In the genomic region with DNA sequence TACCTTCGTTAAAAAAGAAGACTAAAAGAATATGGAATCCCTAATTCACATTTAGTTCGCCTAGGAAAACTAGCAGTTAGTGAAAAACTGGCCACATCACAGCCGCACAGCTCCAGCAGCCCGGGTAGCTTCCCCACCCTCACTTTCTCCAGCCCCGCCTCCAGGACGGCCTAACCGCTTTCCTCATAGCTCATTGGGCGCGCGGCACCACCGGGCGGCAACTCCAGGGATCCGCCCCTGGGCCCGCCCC, we compare ENCODE assay signal across 8 cellular contexts. TPM values are rescaled to one million over a fixed set of nuclear protein-coding genes. Genes with fewer than 3 reads are reported as not detected.
DNase-seq lines count a peak whose midpoint lies in the region; ATAC-seq lines count a peak whose summit lies in the region.

No MANE protein-coding gene starts in this region.

- DNase-seq in CD4-positive, alpha-beta memory T cell = peak in 3 of 5 donors; percentile 97 to 98 (median 98)
- peak; percentile 98 to 99 (median 98) for DNase-seq in T-helper 17 cell
- DNase-seq in dedifferentiated amniotic fluid mesenchymal stem cell (ENCODE audit: extremely low spot score) = peak; percentile 98
- DNase-seq in memory B cell (ENCODE audit: low spot score in 2 of 2) = no peak
- DNase-seq in stimulated activated effector memory CD8-positive, alpha-beta T cell treated with anti-CD3 and anti-CD28 coated beads, Interleukin-12 subunit alpha, Interleukin-12 subunit beta, amount 100 ng/mL, for 72 hours (ENCODE audit: low spot score in 2 of 2) = no peak
- DNase-seq in HuH-7 (ENCODE audit: low spot score) = no peak

- POLR2A ChIA-PET in CD4-positive, alpha-beta memory T cell (lab: Charles Lee; ENCODE audit: partially characterized antibody) = interaction anchor here (0.6 to 6.4 kb wide), 13 partner anchors 8 to 140 kb away, joined by 3 to 77 read pairs (median 6); partner anchors contain the start of genes ABHD3, ESCO1 and SNRPD1

- peak overlapping the region; percentile 94 for H3K27ac ChIP-seq in CD4-positive, alpha-beta memory T cell (ENCODE audit: low read depth, low read length)

- peak overlapping the region; percentile 94 to 98 (median 95) for H3K4me3 Mint-ChIP-seq in CD4-positive, alpha-beta memory T cell
- H3K4me3 Mint-ChIP-seq in T-helper 17 cell = peak overlapping the region; percentile 93
- peak overlapping the region; percentile 99 for H3K4me3 Mint-ChIP-seq in memory B cell
- peak overlapping the region; percentile 82 for H3K4me3 Mint-ChIP-seq in stimulated activated effector memory CD8-positive, alpha-beta T cell treated with anti-CD3 and anti-CD28 coated beads, Interleukin-12 subunit alpha, Interleukin-12 subunit beta, amount 100 ng/mL, for 72 hours

- intact Hi-C loops in CD4-positive, alpha-beta memory T cell (cut with micrococcal nuclease) = loop anchor here (1.0 to 2.0 kb wide), 5 partner anchors 36 to 630 kb away; partner anchors contain the start of genes ABHD3, ESCO1, ROCK1 and SNRPD1

- no peaks in the 10 kb centered on the region for H3K36me3 ChIP-seq in CD4-positive, alpha-beta memory T cell (ENCODE audit: insufficient read depth, low read length)

- peaks cover 45% of the 10 kb centered on the region for H3K4me1 ChIP-seq in CD4-positive, alpha-beta memory T cell (ENCODE audit: insufficient read depth, low read length)

- peak overlapping the region; percentile 91 to 98 (median 97) for H3K27ac Mint-ChIP-seq in CD4-positive, alpha-beta memory T cell
- H3K27ac Mint-ChIP-seq in T-helper 17 cell (peak overlapping the region; percentile 68), memory B cell (peak overlapping the region; percentile 96)
- H3K27ac Mint-ChIP-seq in stimulated activated effector memory CD8-positive, alpha-beta T cell treated with anti-CD3 and anti-CD28 coated beads, Interleukin-12 subunit alpha, Interleukin-12 subunit beta, amount 100 ng/mL, for 72 hours = peak overlapping the region; percentile 97

- H3K9me3 ChIP-seq in CD4-positive, alpha-beta memory T cell (ENCODE audit: control insufficient read depth in 1 of 2, low read length in 2 of 2) = no peaks in the 10 kb centered on the region
- H3K9me3 ChIP-seq in T-helper 17 cell (ENCODE audit: control insufficient read depth, low read length, poor library complexity, severe bottlenecking) = no peaks in the 10 kb centered on the region

- H3K4me3 ChIP-seq in CD4-positive, alpha-beta memory T cell (ENCODE audit: low read length in 2 of 2) = peak overlapping the region in 1 of 2 donors; percentile 100

- H3K36me3 Mint-ChIP-seq in CD4-positive, alpha-beta memory T cell = peaks cover 3 to 6% of the 10 kb centered on the region in 2 donors
- no peaks in the 10 kb centered on the region for H3K36me3 Mint-ChIP-seq in T-helper 17 cell (ENCODE audit: low read depth)
- H3K36me3 Mint-ChIP-seq in memory B cell = peaks cover 5% of the 10 kb centered on the region
- H3K36me3 Mint-ChIP-seq in stimulated activated effector memory CD8-positive, alpha-beta T cell treated with anti-CD3 and anti-CD28 coated beads, Interleukin-12 subunit alpha, Interleukin-12 subunit beta, amount 100 ng/mL, for 72 hours = peaks cover 24% of the 10 kb centered on the region

- ATAC-seq in GM19397 (IDR thresholded peaks at IDR 0.05; ENCODE audit: unreplicated experiment) (peak; percentile 97), HG03460 (IDR thresholded peaks at IDR 0.05; ENCODE audit: unreplicated experiment) (peak; percentile 96), T-helper 17 cell (peak; percentile 97), memory B cell (ENCODE audit: low read depth) (peak; percentile 95)
- peak; percentile 97 for ATAC-seq in stimulated activated effector memory CD8-positive, alpha-beta T cell treated with anti-CD3 and anti-CD28 coated beads, Interleukin-12 subunit alpha, Interleukin-12 subunit beta, amount 100 ng/mL, for 72 hours

- H3K9me3 Mint-ChIP-seq in CD4-positive, alpha-beta memory T cell = peaks cover 0 to 11% (median 2%) of the 10 kb centered on the region in 8 donors
- peaks cover 3% of the 10 kb centered on the region for H3K9me3 Mint-ChIP-seq in memory B cell
- peaks cover 6% of the 10 kb centered on the region for H3K9me3 Mint-ChIP-seq in stimulated activated effector memory CD8-positive, alpha-beta T cell treated with anti-CD3 and anti-CD28 coated beads, Interleukin-12 subunit alpha, Interleukin-12 subunit beta, amount 100 ng/mL, for 72 hours

- peaks cover 29 to 70% (median 45%) of the 10 kb centered on the region in 4 donors for H3K4me1 Mint-ChIP-seq in CD4-positive, alpha-beta memory T cell
- H3K4me1 Mint-ChIP-seq in T-helper 17 cell = peaks cover 34% of the 10 kb centered on the region
- H3K4me1 Mint-ChIP-seq in memory B cell = peaks cover 15% of the 10 kb centered on the region
- peaks cover 39% of the 10 kb centered on the region for H3K4me1 Mint-ChIP-seq in stimulated activated effector memory CD8-positive, alpha-beta T cell treated with anti-CD3 and anti-CD28 coated beads, Interleukin-12 subunit alpha, Interleukin-12 subunit beta, amount 100 ng/mL, for 72 hours

- CTCF ChIA-PET in CD4-positive, alpha-beta memory T cell (lab: Charles Lee; ENCODE audit: partially characterized antibody) = interaction anchor here (0.7 to 3.0 kb wide), 13 partner anchors 8 to 181 kb away, joined by 3 to 21 read pairs (median 4); partner anchors contain the start of genes ABHD3, ESCO1 and SNRPD1

- no peaks in the 10 kb centered on the region for H3K27me3 ChIP-seq in CD4-positive, alpha-beta memory T cell (ENCODE audit: insufficient read depth, low read length)

- no peaks in the 10 kb centered on the region for H3K27me3 Mint-ChIP-seq in CD4-positive, alpha-beta memory T cell
- no peaks in the 10 kb centered on the region for H3K27me3 Mint-ChIP-seq in T-helper 17 cell
- peaks cover 3% of the 10 kb centered on the region for H3K27me3 Mint-ChIP-seq in memory B cell

RNA-seq across cellular contexts. Expression of gene MIB1, which starts 0.2 kb away (rescaled TPM):
- total RNA-seq in CD4-positive, alpha-beta memory T cell = 10 to 100 TPM; 37.6 to 39.0 TPM
- 1 to 10 TPM; 6.7 to 7.5 TPM for polyA plus RNA-seq in CD4-positive, alpha-beta memory T cell
- 10 to 100 TPM; 39.0 to 45.1 TPM for total RNA-seq in T-helper 17 cell

RNA-seq across cellular contexts. Expression of gene ABHD3, which starts 35.8 kb away (rescaled TPM):
- total RNA-seq in CD4-positive, alpha-beta memory T cell = 10 to 100 TPM; 63.0 to 65.6 TPM
- 10 to 100 TPM; 35.0 to 43.9 TPM for polyA plus RNA-seq in CD4-positive, alpha-beta memory T cell
- total RNA-seq in T-helper 17 cell = 10 to 100 TPM; 38.6 to 39.3 TPM

Comparison
In these comparisons a context has a peak if more than half of its experiments do, and no peak if none do; other contexts are left out.
1. DNase-seq: peak in CD4-positive, alpha-beta memory T cell (3 of 5), T-helper 17 cell (3 of 3) and dedifferentiated amniotic fluid mesenchymal stem cell (single experiment); none in memory B cell (0 of 2), stimulated activated effector memory CD8-positive, alpha-beta T cell treated with anti-CD3 and anti-CD28 coated beads, Interleukin-12 subunit alpha, Interleukin-12 subunit beta, amount 100 ng/mL, for 72 hours (0 of 2) and HuH-7 (single experiment).
2. Peak in every context shown above with its lines, with median percentiles within 50 percentile points of each other: H3K27ac Mint-ChIP-seq, H3K4me3 Mint-ChIP-seq and ATAC-seq.